ENCODE assay signal across 9 cellular contexts in the genomic region with DNA sequence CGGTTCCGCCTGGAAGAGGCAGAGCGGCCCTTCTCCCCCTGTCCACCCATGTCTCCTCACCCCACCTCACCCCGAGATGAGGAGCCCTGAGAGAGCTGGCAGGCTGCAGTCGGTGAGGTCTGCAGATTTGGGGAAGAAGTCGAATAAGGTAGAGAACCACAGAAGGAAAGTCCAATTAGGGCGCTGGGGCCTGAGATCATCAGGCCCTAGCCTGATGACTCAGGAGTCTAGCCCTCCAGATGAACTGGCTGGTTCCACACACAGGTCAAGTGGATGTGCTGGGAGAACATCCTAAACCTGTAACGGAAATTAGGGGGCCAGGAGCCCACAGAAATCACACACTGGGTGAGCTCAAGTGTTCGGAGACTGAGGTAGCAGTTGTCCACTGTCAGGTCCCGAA. TPM values are rescaled to one million over a fixed set of nuclear protein-coding genes. Genes with fewer than 3 reads are reported as not detected.
DNase-seq lines count a peak whose midpoint lies in the region; ATAC-seq, FAIRE-seq and TF ChIP-seq lines count a peak whose summit lies in the region.
"Had no signal": no experiment of that assay in that cellular context is flagged by ENCODE, and none has a peak within 500 bp of the region (broad histone marks: within the 10 kb centered on the region; RNA-seq: fewer than 3 reads in every experiment).

No MANE protein-coding gene starts in this region.

- H3K4me1 ChIP-seq in HepG2 (ENCODE audit: insufficient read depth, low read length) (peaks cover 26% of the 10 kb centered on the region), right lobe of liver (peaks cover 0 to 13% (median 3%) of the 10 kb centered on the region in 4 donors), lower lobe of right lung (peaks cover 27% of the 10 kb centered on the region), aorta (ENCODE audit: control insufficient read depth in 1 of 2, insufficient read depth in 2 of 2, low read length in 2 of 2) (peaks cover 3 to 10% of the 10 kb centered on the region in 2 donors)

- H3K9me3 ChIP-seq in HepG2 (ENCODE audit: low read length) (no peaks in the 10 kb centered on the region), right lobe of liver (no peaks in the 10 kb centered on the region), lower lobe of right lung (no peaks in the 10 kb centered on the region), aorta (ENCODE audit: control insufficient read depth, low read length) (no peaks in the 10 kb centered on the region)

- H3K27me3 ChIP-seq in HepG2 (ENCODE audit: control insufficient read depth in 1 of 2, insufficient read depth in 2 of 2, low read length in 2 of 2): peaks cover 0 to 3% of the 10 kb centered on the region in 2 experiments; a peak in 2 of 5 replicates
- no peaks in the 10 kb centered on the region for H3K27me3 ChIP-seq in right lobe of liver
- no peaks in the 10 kb centered on the region for H3K27me3 ChIP-seq in lower lobe of right lung (ENCODE audit: low read depth)
- H3K27me3 ChIP-seq in aorta (ENCODE audit: control insufficient read depth in 1 of 2, insufficient read depth in 2 of 2, low read length in 1 of 2): no peaks in the 10 kb centered on the region

- peak overlapping the region; percentile 77 for H3K4me2 ChIP-seq in HepG2 (ENCODE audit: low read depth, low read length)

- peaks cover 7 to 18% of the 10 kb centered on the region in 2 experiments; a peak in 4 of 5 replicates for H3K36me3 ChIP-seq in HepG2 (replicated peaks in 1 of 2; ENCODE audit: control insufficient read depth in 1 of 2, insufficient read depth in 2 of 2, low read length in 2 of 2)
- peaks cover 0 to 20% (median 8%) of the 10 kb centered on the region in 4 donors for H3K36me3 ChIP-seq in right lobe of liver
- peaks cover 25% of the 10 kb centered on the region for H3K36me3 ChIP-seq in lower lobe of right lung
- H3K36me3 ChIP-seq in aorta (ENCODE audit: control insufficient read depth in 1 of 2, insufficient read depth in 2 of 2, low read length in 1 of 2): peaks cover 0 to 3% of the 10 kb centered on the region in 2 donors

- POLR2A ChIA-PET in HepG2 (lab: Yijun Ruan, JAX): interaction anchor here (0.9 kb wide), 1 partner anchor 14 kb away, joined by 3 read pairs; no protein-coding TSS in a partner anchor

- TF ChIP-seq POLR2A in HepG2 (IDR thresholded peaks at IDR 0.05; ENCODE audit: insufficient read depth in 1 of 2, low read depth in 2 of 2, low read length in 2 of 2) (no peak), right lobe of liver (IDR thresholded peaks at IDR 0.05) (no peak), GM12892 (IDR thresholded peaks at IDR 0.05; ENCODE audit: low read depth, low read length) (no peak)

- peaks cover 22% of the 10 kb centered on the region for H3K4me1 Mint-ChIP-seq in activated naive CD8-positive, alpha-beta T cell treated with anti-CD3 and anti-CD28 coated beads, Interleukin-2, amount 50 U/mL, for 24 hours

- no peak for DNase-seq in HepG2 (ENCODE audit: low spot score)
- no peak for DNase-seq in right lobe of liver
- DNase-seq in activated naive CD8-positive, alpha-beta T cell treated with anti-CD3 and anti-CD28 coated beads, Interleukin-2, amount 50 U/mL, for 24 hours: no peak
- no peak for DNase-seq in lower lobe of right lung
- peak in 1 of 2 donors; percentile 56 for DNase-seq in aorta
- no peak for DNase-seq in RPMI8226
- DNase-seq in GM12892 (ENCODE audit: insufficient read length): no peak
- DNase-seq in stimulated activated CD4-positive, alpha-beta T cell treated with anti-CD3 and anti-CD28 coated beads, Interleukin-4, amount 100 ng/mL, for 4 hours: no peak
- DNase-seq: NK-92 treated with Interleukin-12 subunit alpha and Interleukin-12 subunit beta, amount 100 ng/mL, for 24 hours had no signal

- 0 out of 2 replicates have a peak, but pooled peaks cover 3% of the 10 kb centered on the region for H4K20me1 ChIP-seq in HepG2 (ENCODE audit: insufficient read depth, low read length)

- no TSS peak for BruUV-seq in HepG2 (replicated peaks; lab: Mats Ljungman, UMichigan)

- TF ChIP-seq CTCF in HepG2 (CRISPR knock-in tag; IDR thresholded peaks at IDR 0.05): no peak
- no peak for TF ChIP-seq CTCF in right lobe of liver (IDR thresholded peaks at IDR 0.05)
- no peak for TF ChIP-seq CTCF in lower lobe of right lung (IDR thresholded peaks at IDR 0.05)

- no peak overlapping the region for H3K27ac Mint-ChIP-seq in activated naive CD8-positive, alpha-beta T cell treated with anti-CD3 and anti-CD28 coated beads, Interleukin-2, amount 50 U/mL, for 24 hours

- intact Hi-C loops in HepG2 (cut with micrococcal nuclease; ENCODE audit: unreplicated experiment): no loop called here
- intact Hi-C loops in right lobe of liver (cut with DNase I): no loop called here
- intact Hi-C loops in lower lobe of right lung (cut with DNase I): no loop called here
- intact Hi-C loops in aorta (cut with DNase I): loop anchor here (2.0 to 10.0 kb wide), 4 partner anchors 18 to 654 kb away; partner anchors contain the start of genes ANG (in 1 of the 2), CCNB1IP1 (in 1 of the 2) and RNASE4 (in 1 of the 2)

- H3K27ac ChIP-seq in HepG2 (ENCODE audit: extremely low read length, insufficient read depth, low read length): no peak overlapping the region
- no peak overlapping the region for H3K27ac ChIP-seq in right lobe of liver
- peak overlapping the region; percentile 89 for H3K27ac ChIP-seq in lower lobe of right lung
- peak overlapping the region; percentile 91 to 99 for H3K27ac ChIP-seq in aorta (ENCODE audit: low read depth in 1 of 2, low read length in 2 of 2)

- ATAC-seq in HepG2 (no peak), right lobe of liver (no peak), lower lobe of right lung (no peak), aorta (ENCODE audit: low FRiP score) (no peak)
- ATAC-seq in activated naive CD8-positive, alpha-beta T cell treated with anti-CD3 and anti-CD28 coated beads, Interleukin-2, amount 50 U/mL, for 24 hours: no peak

- FAIRE-seq in HepG2 (lab: Jason Lieb, UNC): no peak
- no peak for FAIRE-seq in GM12892 (lab: Jason Lieb, UNC)

- H3K36me3 Mint-ChIP-seq in activated naive CD8-positive, alpha-beta T cell treated with anti-CD3 and anti-CD28 coated beads, Interleukin-2, amount 50 U/mL, for 24 hours (ENCODE audit: low read depth): peaks cover 23% of the 10 kb centered on the region

- H3K9ac ChIP-seq in HepG2 (ENCODE audit: insufficient read depth, low read depth, low read length): no peak overlapping the region

- CTCF ChIA-PET in HepG2 (lab: Yijun Ruan, JAX; ENCODE audit: low intra/inter-chr PET ratio, low total read pairs): no interaction called here

- WGBS in HepG2 (ENCODE audit: low lambda C conversion rate): 95% methylated on average over 10 of the region's 10 CpGs
- WGBS in right lobe of liver (ENCODE audit: insufficient coverage, low coverage, low lambda C conversion rate, missing lambda C conversion rate): 93% methylated on average over 5 of the region's 10 CpGs
- 94 to 96% methylated on average over 10 of the region's 10 CpGs for whole genome bisulfite sequencing in aorta, 2 donors

- in situ Hi-C loops in HepG2 (cut with HindIII; ENCODE audit: extremely low pct_ligation_motif_present, low pct_unique_long_range_greater_than_20kb): loop anchor here (25.0 kb wide), 1 partner anchor 651 kb away; the partner anchor contains the start of genes CCNB1IP1 and PARP2

- no peak overlapping the region for H2AFZ ChIP-seq in HepG2 (ENCODE audit: low read length)

- H3K4me3 Mint-ChIP-seq in activated naive CD8-positive, alpha-beta T cell treated with anti-CD3 and anti-CD28 coated beads, Interleukin-2, amount 50 U/mL, for 24 hours: peak overlapping the region; percentile 93

- no peak for TF ChIP-seq RAD21 in HepG2 (CRISPR knock-in tag; IDR thresholded peaks at IDR 0.05)

- peaks cover 13% of the 10 kb centered on the region for H3K79me2 ChIP-seq in HepG2 (ENCODE audit: insufficient read depth, low read length)

- TF ChIP-seq EP300 in HepG2 (IDR thresholded peaks at IDR 0.05; ENCODE audit: low read depth in 2 of 2, low read length in 2 of 2) (no peak), HepG2 (CRISPR knock-in tag; IDR thresholded peaks at IDR 0.05; ENCODE audit: borderline replicate concordance) (no peak)

- H3K4me3 ChIP-seq in HepG2 (replicated peaks in 1 of 3; ENCODE audit: insufficient read depth in 1 of 3, low read depth in 2 of 3, low read length in 3 of 3) (no peak overlapping the region), right lobe of liver (no peak overlapping the region), lower lobe of right lung (no peak overlapping the region), aorta (ENCODE audit: low read length in 2 of 2) (no peak overlapping the region)

- no peaks in the 10 kb centered on the region for H3K9me3 Mint-ChIP-seq in activated naive CD8-positive, alpha-beta T cell treated with anti-CD3 and anti-CD28 coated beads, Interleukin-2, amount 50 U/mL, for 24 hours

- no peaks in the 10 kb centered on the region for H3K27me3 Mint-ChIP-seq in activated naive CD8-positive, alpha-beta T cell treated with anti-CD3 and anti-CD28 coated beads, Interleukin-2, amount 50 U/mL, for 24 hours

RNA-seq across cellular contexts. Expression of gene METTL17, which starts 1.1 kb away (rescaled TPM):
- total RNA-seq in HepG2 (2016; rRNA removed; fragmentation: Illumina TruSeq; extraction: Trizol): 46.9 and 122 TPM in 2 replicates
- 18.7 and 20.5 TPM in 2 replicates for total RNA-seq in HepG2 (2016; cell fraction: cytosol; rRNA removed; fragmentation: Illumina TruSeq; extraction: Trizol; ENCODE audit: low read depth)
- total RNA-seq in HepG2 (2016; cell fraction: insoluble cytoplasmic fraction; rRNA removed; fragmentation: Illumina TruSeq; extraction: Trizol): 49.4 and 123 TPM in 2 replicates
- total RNA-seq in HepG2 (2016; cell fraction: membrane; rRNA removed; fragmentation: Illumina TruSeq; extraction: Trizol): 27.3 and 30.4 TPM in 2 replicates
- total RNA-seq in HepG2 (2016; cell fraction: nucleus; rRNA removed; fragmentation: Illumina TruSeq; extraction: Trizol): 151 and 177 TPM in 2 replicates
- 181 and 199 TPM in 2 replicates for polyA plus RNA-seq in HepG2 (2011; rRNA removed)
- polyA plus RNA-seq in HepG2 (2011; cell fraction: cytosol; rRNA removed): 74.5 and 86.8 TPM in 2 replicates
- 820 and 854 TPM in 2 replicates for polyA plus RNA-seq in HepG2 (2011; cell fraction: nucleus; rRNA removed)
- polyA plus RNA-seq in HepG2 (2012): 82.9 and 101 TPM in 2 replicates
- 14.7 and 14.8 TPM in 2 replicates for polyA plus RNA-seq in HepG2 (2016; cell fraction: cytosol; fragmentation: Illumina TruSeq; extraction: Trizol; ENCODE audit: low read depth)
- polyA plus RNA-seq in HepG2 (2016; cell fraction: insoluble cytoplasmic fraction; fragmentation: Illumina TruSeq; extraction: Trizol; ENCODE audit: low read depth): 45.9 and 46.8 TPM in 2 replicates
- 20.2 and 21.4 TPM in 2 replicates for polyA plus RNA-seq in HepG2 (2016; cell fraction: membrane; fragmentation: Illumina TruSeq; extraction: Trizol; ENCODE audit: low read depth)
- 319 and 359 TPM in 2 replicates for polyA plus RNA-seq in HepG2 (2016; cell fraction: nucleus; fragmentation: Illumina TruSeq; extraction: Trizol; ENCODE audit: insufficient read depth, low read depth)
- polyA minus RNA-seq in HepG2 (2011; rRNA and poly(A)+ RNA removed; ENCODE audit: low replicate concordance): 85.8 and 94.1 TPM in 2 replicates
- 23.1 and 30.7 TPM in 2 replicates for polyA minus RNA-seq in HepG2 (2011; cell fraction: cytosol; rRNA and poly(A)+ RNA removed)
- 121 and 123 TPM in 2 replicates for polyA minus RNA-seq in HepG2 (2011; cell fraction: nucleus; rRNA and poly(A)+ RNA removed)
- 10 to 100 TPM; 27.5 to 70.7 (median 34.6) TPM for total RNA-seq in right lobe of liver
- total RNA-seq in lower lobe of right lung: 62.2 TPM
- 10 to 100 TPM; 33.5 to 57.0 TPM for total RNA-seq in aorta
- polyA plus RNA-seq in aorta: 10 to 100 TPM; 20.0 to 88.6 TPM
- 74.6 TPM for polyA plus RNA-seq in GM12892 (2012; ENCODE audit: missing spikeins)

RNA-seq across cellular contexts. Expression of gene SLC39A2, which starts 10.4 kb away (rescaled TPM):
- total RNA-seq in HepG2 (2016; rRNA removed; fragmentation: Illumina TruSeq; extraction: Trizol) (0.11 TPM in 1 of 2 replicates, not detected in the other), right lobe of liver (not detected), lower lobe of right lung (not detected), aorta (not detected)
- not detected in 2 replicates for total RNA-seq in HepG2 (2016; cell fraction: cytosol; rRNA removed; fragmentation: Illumina TruSeq; extraction: Trizol; ENCODE audit: low read depth)
- total RNA-seq in HepG2 (2016; cell fraction: insoluble cytoplasmic fraction; rRNA removed; fragmentation: Illumina TruSeq; extraction: Trizol): not detected in 2 replicates
- total RNA-seq in HepG2 (2016; cell fraction: membrane; rRNA removed; fragmentation: Illumina TruSeq; extraction: Trizol): not detected in 2 replicates
- total RNA-seq in HepG2 (2016; cell fraction: nucleus; rRNA removed; fragmentation: Illumina TruSeq; extraction: Trizol): not detected in 2 replicates
- polyA plus RNA-seq in HepG2 (2011; rRNA removed) (0.05 and 0.08 TPM in 2 replicates), aorta (not detected)
- not detected in 2 replicates for polyA plus RNA-seq in HepG2 (2011; cell fraction: cytosol; rRNA removed)
- polyA plus RNA-seq in HepG2 (2011; cell fraction: nucleus; rRNA removed): 0.19 and 0.23 TPM in 2 replicates
- polyA plus RNA-seq in HepG2 (2012): not detected in 2 replicates
- not detected in 2 replicates for polyA plus RNA-seq in HepG2 (2016; cell fraction: cytosol; fragmentation: Illumina TruSeq; extraction: Trizol; ENCODE audit: low read depth)
- not detected in 2 replicates for polyA plus RNA-seq in HepG2 (2016; cell fraction: insoluble cytoplasmic fraction; fragmentation: Illumina TruSeq; extraction: Trizol; ENCODE audit: low read depth)
- not detected in 2 replicates for polyA plus RNA-seq in HepG2 (2016; cell fraction: membrane; fragmentation: Illumina TruSeq; extraction: Trizol; ENCODE audit: low read depth)
- 0.37 TPM in 1 of 2 replicates, not detected in the other for polyA plus RNA-seq in HepG2 (2016; cell fraction: nucleus; fragmentation: Illumina TruSeq; extraction: Trizol; ENCODE audit: insufficient read depth, low read depth)
- 0.80 TPM in 1 of 2 replicates, not detected in the other for polyA minus RNA-seq in HepG2 (2011; rRNA and poly(A)+ RNA removed; ENCODE audit: low replicate concordance)
- not detected in 2 replicates for polyA minus RNA-seq in HepG2 (2011; cell fraction: cytosol; rRNA and poly(A)+ RNA removed)
- not detected in 2 replicates for polyA minus RNA-seq in HepG2 (2011; cell fraction: nucleus; rRNA and poly(A)+ RNA removed)
- polyA plus RNA-seq in GM12892 (2012; ENCODE audit: missing spikeins): 0.19 TPM

RNA-seq across cellular contexts. Expression of gene RNASE2, which starts 33.4 kb away (rescaled TPM):
- total RNA-seq in HepG2 (2016; rRNA removed; fragmentation: Illumina TruSeq; extraction: Trizol) (0.69 TPM in 2 replicates), right lobe of liver (1 to 10 TPM in 2 of 6 experiments, under 1 TPM in 3, not detected in 1; 0.29 to 1.7 (median 0.81) TPM), lower lobe of right lung (6.0 TPM), aorta (1 to 10 TPM; 4.5 to 5.8 TPM)
- 0.35 and 0.40 TPM in 2 replicates for total RNA-seq in HepG2 (2016; cell fraction: cytosol; rRNA removed; fragmentation: Illumina TruSeq; extraction: Trizol; ENCODE audit: low read depth)
- total RNA-seq in HepG2 (2016; cell fraction: insoluble cytoplasmic fraction; rRNA removed; fragmentation: Illumina TruSeq; extraction: Trizol): 0.26 and 0.27 TPM in 2 replicates
- 0.52 TPM in 1 of 2 replicates, not detected in the other for total RNA-seq in HepG2 (2016; cell fraction: membrane; rRNA removed; fragmentation: Illumina TruSeq; extraction: Trizol)
- 0.59 TPM in 1 of 2 replicates, not detected in the other for total RNA-seq in HepG2 (2016; cell fraction: nucleus; rRNA removed; fragmentation: Illumina TruSeq; extraction: Trizol)
- polyA plus RNA-seq in HepG2 (2011; rRNA removed) (not detected in 2 replicates), aorta (1 to 10 TPM; 2.8 to 3.3 TPM)
- not detected in 2 replicates for polyA plus RNA-seq in HepG2 (2011; cell fraction: cytosol; rRNA removed)
- polyA plus RNA-seq in HepG2 (2011; cell fraction: nucleus; rRNA removed): not detected in 2 replicates
- polyA plus RNA-seq in HepG2 (2012): not detected in 2 replicates
- polyA plus RNA-seq in HepG2 (2016; cell fraction: cytosol; fragmentation: Illumina TruSeq; extraction: Trizol; ENCODE audit: low read depth): 0.64 and 1.1 TPM in 2 replicates
- 0.97 and 1.9 TPM in 2 replicates for polyA plus RNA-seq in HepG2 (2016; cell fraction: insoluble cytoplasmic fraction; fragmentation: Illumina TruSeq; extraction: Trizol; ENCODE audit: low read depth)
- polyA plus RNA-seq in HepG2 (2016; cell fraction: membrane; fragmentation: Illumina TruSeq; extraction: Trizol; ENCODE audit: low read depth): 0.56 and 0.82 TPM in 2 replicates
- polyA plus RNA-seq in HepG2 (2016; cell fraction: nucleus; fragmentation: Illumina TruSeq; extraction: Trizol; ENCODE audit: insufficient read depth, low read depth): 1.7 and 3.1 TPM in 2 replicates
- not detected in 2 replicates for polyA minus RNA-seq in HepG2 (2011; rRNA and poly(A)+ RNA removed; ENCODE audit: low replicate concordance)
- not detected in 2 replicates for polyA minus RNA-seq in HepG2 (2011; cell fraction: cytosol; rRNA and poly(A)+ RNA removed)
- not detected in 2 replicates for polyA minus RNA-seq in HepG2 (2011; cell fraction: nucleus; rRNA and poly(A)+ RNA removed)
- not detected for polyA plus RNA-seq in GM12892 (2012; ENCODE audit: missing spikeins)

RNA-seq across cellular contexts. Expression of gene NDRG2, which starts 36.1 kb away (rescaled TPM):
- total RNA-seq in HepG2 (2016; rRNA removed; fragmentation: Illumina TruSeq; extraction: Trizol) (27.2 and 27.4 TPM in 2 replicates), right lobe of liver (100 to 1,000 TPM in 5 of 6 experiments, 10 to 100 TPM in 1; 92.2 to 255 (median 192) TPM), lower lobe of right lung (92.7 TPM), aorta (100 to 1,000 TPM in 1 of 2 donors, 10 to 100 TPM in 1; 68.7 to 107 TPM)
- total RNA-seq in HepG2 (2016; cell fraction: cytosol; rRNA removed; fragmentation: Illumina TruSeq; extraction: Trizol; ENCODE audit: low read depth): 7.0 and 7.9 TPM in 2 replicates
- 23.1 and 29.2 TPM in 2 replicates for total RNA-seq in HepG2 (2016; cell fraction: insoluble cytoplasmic fraction; rRNA removed; fragmentation: Illumina TruSeq; extraction: Trizol)
- 8.1 and 9.2 TPM in 2 replicates for total RNA-seq in HepG2 (2016; cell fraction: membrane; rRNA removed; fragmentation: Illumina TruSeq; extraction: Trizol)
- 21.6 and 27.8 TPM in 2 replicates for total RNA-seq in HepG2 (2016; cell fraction: nucleus; rRNA removed; fragmentation: Illumina TruSeq; extraction: Trizol)
- polyA plus RNA-seq in HepG2 (2011; rRNA removed) (143 and 189 TPM in 2 replicates), aorta (100 to 1,000 TPM in 1 of 2 donors, 10 to 100 TPM in 1; 83.6 to 196 TPM)
- polyA plus RNA-seq in HepG2 (2011; cell fraction: cytosol; rRNA removed): 91.9 and 130 TPM in 2 replicates
- polyA plus RNA-seq in HepG2 (2011; cell fraction: nucleus; rRNA removed): 360 and 469 TPM in 2 replicates
- polyA plus RNA-seq in HepG2 (2012): 75.5 and 109 TPM in 2 replicates
- polyA plus RNA-seq in HepG2 (2016; cell fraction: cytosol; fragmentation: Illumina TruSeq; extraction: Trizol; ENCODE audit: low read depth): 4.3 and 4.9 TPM in 2 replicates
- polyA plus RNA-seq in HepG2 (2016; cell fraction: insoluble cytoplasmic fraction; fragmentation: Illumina TruSeq; extraction: Trizol; ENCODE audit: low read depth): 42.0 and 43.6 TPM in 2 replicates
- polyA plus RNA-seq in HepG2 (2016; cell fraction: membrane; fragmentation: Illumina TruSeq; extraction: Trizol; ENCODE audit: low read depth): 7.2 TPM in 2 replicates
- 76.3 and 87.7 TPM in 2 replicates for polyA plus RNA-seq in HepG2 (2016; cell fraction: nucleus; fragmentation: Illumina TruSeq; extraction: Trizol; ENCODE audit: insufficient read depth, low read depth)
- polyA minus RNA-seq in HepG2 (2011; rRNA and poly(A)+ RNA removed; ENCODE audit: low replicate concordance): 5.2 and 91.7 TPM in 2 replicates
- polyA minus RNA-seq in HepG2 (2011; cell fraction: cytosol; rRNA and poly(A)+ RNA removed): 23.4 and 34.4 TPM in 2 replicates
- polyA minus RNA-seq in HepG2 (2011; cell fraction: nucleus; rRNA and poly(A)+ RNA removed): 87.3 and 125 TPM in 2 replicates
- polyA plus RNA-seq in GM12892 (2012; ENCODE audit: missing spikeins): not detected

RNA-seq across cellular contexts. Expression of gene TPPP2, which starts 41.3 kb away (rescaled TPM):
- total RNA-seq in HepG2 (2016; rRNA removed; fragmentation: Illumina TruSeq; extraction: Trizol) (0.58 and 0.63 TPM in 2 replicates), right lobe of liver (1 to 10 TPM in 3 of 6 experiments, under 1 TPM in 3; 0.24 to 3.4 (median 1.6) TPM), lower lobe of right lung (not detected), aorta (not detected)
- total RNA-seq in HepG2 (2016; cell fraction: cytosol; rRNA removed; fragmentation: Illumina TruSeq; extraction: Trizol; ENCODE audit: low read depth): not detected in 2 replicates
- total RNA-seq in HepG2 (2016; cell fraction: insoluble cytoplasmic fraction; rRNA removed; fragmentation: Illumina TruSeq; extraction: Trizol): 0.89 and 1.0 TPM in 2 replicates
- total RNA-seq in HepG2 (2016; cell fraction: membrane; rRNA removed; fragmentation: Illumina TruSeq; extraction: Trizol): 0.72 and 1.5 TPM in 2 replicates
- total RNA-seq in HepG2 (2016; cell fraction: nucleus; rRNA removed; fragmentation: Illumina TruSeq; extraction: Trizol): 1.1 and 1.4 TPM in 2 replicates
- polyA plus RNA-seq in HepG2 (2011; rRNA removed) (1.7 and 4.2 TPM in 2 replicates), aorta (not detected)
- polyA plus RNA-seq in HepG2 (2011; cell fraction: cytosol; rRNA removed): 1.2 and 2.2 TPM in 2 replicates
- polyA plus RNA-seq in HepG2 (2011; cell fraction: nucleus; rRNA removed): 4.3 and 5.0 TPM in 2 replicates
- 1.6 and 3.7 TPM in 2 replicates for polyA plus RNA-seq in HepG2 (2012)
- 0.58 and 0.72 TPM in 2 replicates for polyA plus RNA-seq in HepG2 (2016; cell fraction: cytosol; fragmentation: Illumina TruSeq; extraction: Trizol; ENCODE audit: low read depth)
- polyA plus RNA-seq in HepG2 (2016; cell fraction: insoluble cytoplasmic fraction; fragmentation: Illumina TruSeq; extraction: Trizol; ENCODE audit: low read depth): 0.66 and 1.7 TPM in 2 replicates
- polyA plus RNA-seq in HepG2 (2016; cell fraction: membrane; fragmentation: Illumina TruSeq; extraction: Trizol; ENCODE audit: low read depth): 0.56 and 0.69 TPM in 2 replicates
- polyA plus RNA-seq in HepG2 (2016; cell fraction: nucleus; fragmentation: Illumina TruSeq; extraction: Trizol; ENCODE audit: insufficient read depth, low read depth): 0.44 and 2.4 TPM in 2 replicates
- 2.2 TPM in 1 of 2 replicates, not detected in the other for polyA minus RNA-seq in HepG2 (2011; rRNA and poly(A)+ RNA removed; ENCODE audit: low replicate concordance)
- 1.1 and 1.9 TPM in 2 replicates for polyA minus RNA-seq in HepG2 (2011; cell fraction: cytosol; rRNA and poly(A)+ RNA removed)
- polyA minus RNA-seq in HepG2 (2011; cell fraction: nucleus; rRNA and poly(A)+ RNA removed): 4.1 and 4.7 TPM in 2 replicates
- not detected for polyA plus RNA-seq in GM12892 (2012; ENCODE audit: missing spikeins)

Comparison
In these comparisons a context has a peak if more than half of its experiments do, and no peak if none do; other contexts are left out.
1. H3K27ac ChIP-seq: peak in lower lobe of right lung (single experiment) and aorta (2 of 2); none in HepG2 (single experiment) and right lobe of liver (0 of 3).
2. intact Hi-C loops: an anchor here in aorta (2.0 to 10.0 kb wide); none called in HepG2, right lobe of liver and lower lobe of right lung.